ENCODE assay signal across 8 cellular contexts in the genomic region with DNA sequence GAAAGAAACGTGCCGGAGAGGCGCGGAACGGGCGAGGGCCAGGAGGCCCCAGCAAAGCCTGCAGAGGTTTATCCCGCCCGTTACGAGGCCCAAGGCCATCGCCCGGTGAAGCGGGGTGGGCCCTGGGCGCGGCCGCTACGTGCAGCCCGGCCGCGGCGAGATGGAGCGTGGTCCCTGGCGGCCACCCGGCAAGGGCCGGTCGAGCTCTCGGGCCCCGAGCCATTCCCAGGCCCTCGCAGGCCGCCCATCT.
DNase-seq lines count a peak whose midpoint lies in the region; ATAC-seq and TF ChIP-seq lines count a peak whose summit lies in the region.

No MANE protein-coding gene starts in this region.

- ATAC-seq in HG02870 (IDR thresholded peaks at IDR 0.05; ENCODE audit: unreplicated experiment): no peak
- ATAC-seq in GM21717 (IDR thresholded peaks at IDR 0.05; ENCODE audit: unreplicated experiment): no peak

- DNase-seq in T follicular helper cell (ENCODE audit: low read depth) (peak; percentile 1), fibroblast of mammary gland (ENCODE audit: low read depth) (no peak), retina (peak; percentile 79), Ammon's horn (ENCODE audit: low spot score) (no peak), RKO (ENCODE audit: low spot score) (no peak)

- H3K4me3 ChIP-seq in GM08714 (ENCODE audit: low read length) (peak overlapping the region; percentile 92), fibroblast of mammary gland (ENCODE audit: control insufficient read depth, low read depth, low read length) (peak overlapping the region; percentile 96)

- no peak for TF ChIP-seq CTCF in fibroblast of mammary gland (conservative IDR thresholded peaks at IDR 0.05; ENCODE audit: control insufficient read depth, insufficient read depth, low read depth, low read length)

Comparison
In these comparisons a context has a peak if more than half of its experiments do, and no peak if none do; other contexts are left out.
1. DNase-seq: peak in T follicular helper cell (single experiment) and retina (single experiment); none in fibroblast of mammary gland (single experiment), Ammon's horn (single experiment) and RKO (single experiment).